ENCODE assay signal across 22 cellular contexts in the genomic region with DNA sequence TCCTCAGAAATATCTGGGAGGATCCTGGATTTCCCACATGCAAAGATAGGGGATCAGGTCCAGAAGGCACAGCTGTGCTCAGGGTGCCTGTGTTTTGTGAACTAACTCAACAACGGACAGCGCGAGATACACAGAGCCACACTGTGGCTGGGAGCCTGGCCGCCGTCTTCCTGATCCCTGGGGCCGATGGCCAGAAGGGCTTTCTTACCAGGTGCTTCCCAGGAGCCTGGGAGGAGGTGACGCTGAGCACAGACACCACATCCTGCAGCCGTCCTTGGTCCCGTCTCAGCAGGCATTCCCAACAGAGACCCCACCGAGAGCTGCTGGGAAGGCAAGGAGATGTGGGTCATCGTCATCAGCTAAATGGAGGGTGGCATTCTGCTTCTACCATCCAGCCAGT.
A peak's percentile ranks its signal among the peaks of the same experiment; 100 is the strongest.
DNase-seq lines count a peak whose midpoint lies in the region; FAIRE-seq and TF ChIP-seq lines count a peak whose summit lies in the region.
"Had no signal": no experiment of that assay in that cellular context is flagged by ENCODE, and none has a peak within 500 bp of the region (broad histone marks: within the 10 kb centered on the region; RNA-seq: fewer than 3 reads in every experiment).

No MANE protein-coding gene starts in this region.

- H2AK5ac ChIP-seq in H1 (ENCODE audit: low read depth, low read length), result 0 out of 2 replicates have a peak overlapping the region, but pooled peaks have one; percentile 9
- H2AK5ac ChIP-seq in mesendoderm (ENCODE audit: low read length), result no peak overlapping the region

- H3K4ac ChIP-seq in H1 (replicated peaks; ENCODE audit: insufficient read length, low read depth, low read length), result no peak overlapping the region
- no peak overlapping the region for H3K4ac ChIP-seq in mesendoderm (ENCODE audit: low read depth, low read length)

- no peak overlapping the region; the same call in 1 of the 2 replicates for H2BK20ac ChIP-seq in H1 (ENCODE audit: low read length)

- no peak overlapping the region for H4K5ac ChIP-seq in H1 (ENCODE audit: insufficient read length, low read depth, low read length)
- H4K5ac ChIP-seq in mesendoderm (ENCODE audit: low read length), result no peak overlapping the region

- H2BK15ac ChIP-seq in H1 (ENCODE audit: low read length), result no peak overlapping the region
- H2BK15ac ChIP-seq in mesendoderm (replicated peaks; ENCODE audit: low read depth), result no peak overlapping the region

- DNase-seq in SJCRH30 (no peak), H1 (ENCODE audit: low read depth in 1 of 2, low spot score in 2 of 2) (no peak), mesendoderm (peak; percentile 58), transverse colon (no peak), Ammon's horn (ENCODE audit: low spot score) (no peak), NCI-H187 (lab: John Stamatoyannopoulos, UW) (no peak), GF-D8 (lab: John Stamatoyannopoulos, UW) (no peak)
- DNase-seq: activated CD4-positive, CD25-positive, alpha-beta regulatory T cell treated with anti-CD3 and anti-CD28 coated beads, Interleukin-2, amount 50 U/mL, for 72 hours; activated naive CD8-positive, alpha-beta T cell treated with anti-CD3 and anti-CD28 coated beads, Interleukin-2, amount 10 ng/mL, durations not matched to agents 7 days and 5 days; BE2C; effector CD8-positive, alpha-beta T cell; GDM1; mucosa of descending colon; NCI-H1436 treated with DMSO at 0.1 percent for 48 hours; NCI-H748 treated with DMSO at 0.1 percent for 48 hours; OCI-M1; stimulated activated naive CD8-positive, alpha-beta T cell treated with anti-CD3 and anti-CD28 coated beads, Interleukin-15, Interleukin-2, amounts not matched to agents 100 U/mL and 50 U/mL, for 24 hours; T-helper 9 cell had no signal

- no peak overlapping the region for H2BK12ac ChIP-seq in H1 (ENCODE audit: low read depth, low read length)

- H3K56ac ChIP-seq in H1 (replicated peaks; ENCODE audit: insufficient read length, low read depth, low read length) (no peak overlapping the region), mesendoderm (ENCODE audit: low read length) (peak overlapping the region; percentile 43)

- TF ChIP-seq EP300 in H1 (IDR thresholded peaks at IDR 0.05; ENCODE audit: borderline replicate concordance in 1 of 2, low read depth in 2 of 2, low read length in 2 of 2) (no peak), transverse colon (IDR thresholded peaks at IDR 0.05; ENCODE audit: low read depth) (no peak)

- H2AFZ ChIP-seq in H1 (ENCODE audit: low read length), result no peak overlapping the region

- peaks cover 0 to 1% of the 10 kb centered on the region in 2 experiments for H4K20me1 ChIP-seq in H1 (replicated peaks in 1 of 2; ENCODE audit: control insufficient read depth in 1 of 2, insufficient read depth in 2 of 2, low read length in 2 of 2)

- H3K23me2 ChIP-seq in H1 (ENCODE audit: low read depth, low read length), result peaks cover 16% of the 10 kb centered on the region

- in situ Hi-C loops in transverse colon (cut with MboI; ENCODE audit: low pct_ligation_motif_present in 1 of 4, low pct_unique_long_range_greater_than_20kb in 1 of 4, low sequenced_read_pairs in 3 of 4), result no loop called here

- H3K4me2 ChIP-seq in H1 (ENCODE audit: insufficient read depth in 1 of 2, low read depth in 2 of 2, low read length in 2 of 2) (no peak overlapping the region), mesendoderm (ENCODE audit: low read length) (no peak overlapping the region)

- TF ChIP-seq CTCF in H1 (IDR thresholded peaks at IDR 0.05; ENCODE audit: control extremely low read depth in 1 of 3, insufficient read depth in 1 of 3, low read depth in 1 of 3, low read length in 3 of 3) (no peak), transverse colon (IDR thresholded peaks at IDR 0.05) (no peak)

- H3K27ac ChIP-seq in SJCRH30 (peak overlapping the region; percentile 70; the same call in 1 of the 2 replicates), H1 (ENCODE audit: low read depth, low read length) (no peak overlapping the region), mesendoderm (ENCODE audit: low read depth, low read length) (no peak overlapping the region), transverse colon (peak overlapping the region in 3 of 4 donors; percentile 23 to 45 (median 41))
- H3K27ac ChIP-seq: neutrophil, SK-N-MC had no signal

- no peak overlapping the region for H4K8ac ChIP-seq in H1 (ENCODE audit: extremely low read depth, insufficient read depth, low read length)
- no peak overlapping the region for H4K8ac ChIP-seq in mesendoderm (ENCODE audit: low read depth, low read length)

- 0 out of 2 replicates have a peak overlapping the region, but pooled peaks have one; percentile 28 for H2BK5ac ChIP-seq in H1 (ENCODE audit: low read depth, low read length)
- H2BK5ac ChIP-seq in mesendoderm (ENCODE audit: low read length), result no peak overlapping the region

- no peak for TF ChIP-seq RAD21 in H1 (IDR thresholded peaks at IDR 0.05 in 1 of 2, conservative IDR thresholded peaks at IDR 0.05 in 1 of 2; ENCODE audit: low read depth in 2 of 2, low read length in 2 of 2)

- no peak overlapping the region for H3K14ac ChIP-seq in H1 (ENCODE audit: insufficient read length)

- POLR2A ChIA-PET in H1 (lab: Charles Lee; ENCODE audit: partially characterized antibody), result no interaction called here

- H3K79me2 ChIP-seq in H1 (ENCODE audit: control insufficient read depth in 1 of 2, insufficient read depth in 2 of 2, low read length in 2 of 2) (no peaks in the 10 kb centered on the region), mesendoderm (ENCODE audit: control insufficient read depth, insufficient read depth, low read length) (no peaks in the 10 kb centered on the region)

- H3K4me3 ChIP-seq in SJCRH30, result no peak overlapping the region
- H3K4me3 ChIP-seq in H1 (ENCODE audit: extremely low read depth in 1 of 4, insufficient read depth in 2 of 4, low read depth in 3 of 4, low read length in 4 of 4), result no peak overlapping the region
- no peak overlapping the region for H3K4me3 ChIP-seq in mesendoderm (ENCODE audit: low read length)
- H3K4me3 ChIP-seq in transverse colon, result no peak overlapping the region
- H3K4me3 ChIP-seq: cardiac muscle cell, GM12878, mucosa of descending colon, SK-N-MC had no signal

- intact Hi-C loops in transverse colon (cut with DNase I; ENCODE audit: low total_unique reads), result no loop called here

- H3K18ac ChIP-seq in H1 (ENCODE audit: extremely low read depth, low read length), result no peak overlapping the region
- H3K18ac ChIP-seq in mesendoderm (ENCODE audit: low read length), result no peak overlapping the region

- no peaks in the 10 kb centered on the region for H3K36me3 ChIP-seq in SJCRH30
- no peaks in the 10 kb centered on the region for H3K36me3 ChIP-seq in H1 (ENCODE audit: control insufficient read depth in 2 of 4, insufficient read depth in 4 of 4, low read length in 3 of 4)
- H3K36me3 ChIP-seq in mesendoderm (ENCODE audit: control insufficient read depth, insufficient read depth, low read length), result no peaks in the 10 kb centered on the region
- H3K36me3 ChIP-seq in transverse colon, result no peaks in the 10 kb centered on the region
- H3K36me3 ChIP-seq: BE2C, cardiac muscle cell, neutrophil had no signal

- WGBS in H1 (ENCODE audit: extremely low coverage in 1 of 2, insufficient coverage in 1 of 2, insufficient read length in 1 of 2, insufficient replicate concordance in 2 of 2, low coverage in 1 of 2, low lambda C conversion rate in 2 of 2, missing lambda C conversion rate in 1 of 2), 2 experiments, result 83% methylated on average over 11 of the region's 11 CpGs; no CpG with 5 or more reads in 1 of the 2 experiments
- WGBS in mesendoderm (ENCODE audit: extremely low coverage, insufficient coverage, low lambda C conversion rate), result no CpG with 5 or more reads among the region's 11 CpGs
- WGBS in transverse colon (ENCODE audit: low coverage in 1 of 2), 2 donors, result 86% methylated on average over 11 of the region's 11 CpGs; no CpG with 5 or more reads in 1 of the 2 donors

- H3K4me1 ChIP-seq in SJCRH30 (peaks cover 24% of the 10 kb centered on the region), H1 (replicated peaks in 1 of 4; ENCODE audit: control insufficient read depth in 3 of 4, insufficient read depth in 4 of 4, low read length in 3 of 4) (peaks cover 0 to 18% (median 9%) of the 10 kb centered on the region in 4 experiments; a peak in 5 of 7 replicates), mesendoderm (ENCODE audit: control insufficient read depth, low read depth, low read length) (peaks cover 13% of the 10 kb centered on the region), transverse colon (peaks cover 0 to 37% (median 26%) of the 10 kb centered on the region in 4 donors)
- H3K4me1 ChIP-seq: BE2C had no signal

- no peak overlapping the region for H2BK120ac ChIP-seq in H1 (replicated peaks; ENCODE audit: low read depth, low read length)
- H2BK120ac ChIP-seq in mesendoderm (ENCODE audit: low read depth, low read length), result no peak overlapping the region

- H4K91ac ChIP-seq in H1 (replicated peaks; ENCODE audit: insufficient read length, low read length), result no peak overlapping the region

- TF ChIP-seq POLR2A in H1 (IDR thresholded peaks at IDR 0.05; ENCODE audit: control extremely low read depth in 1 of 2, low read depth in 2 of 2, low read length in 2 of 2), result no peak
- no peak for TF ChIP-seq POLR2A in transverse colon (IDR thresholded peaks at IDR 0.05)

- H3K79me1 ChIP-seq in H1 (ENCODE audit: low read depth, low read length), result no peaks in the 10 kb centered on the region; the same call in 1 of the 2 replicates
- H3K79me1 ChIP-seq in mesendoderm (ENCODE audit: low read length), result no peaks in the 10 kb centered on the region

- no peak overlapping the region for H3K23ac ChIP-seq in H1 (ENCODE audit: insufficient read length)
- no peak overlapping the region for H3K23ac ChIP-seq in mesendoderm (ENCODE audit: low read length)

- CTCF ChIA-PET in H1 (lab: Charles Lee; ENCODE audit: partially characterized antibody), result interaction anchor here (1.2 kb wide), 1 partner anchor 36 kb away, joined by 4 read pairs; no protein-coding TSS in a partner anchor

- H3K9me3 ChIP-seq in SJCRH30 (replicated peaks) (no peaks in the 10 kb centered on the region), H1 (ENCODE audit: insufficient read depth in 2 of 2, low read depth in 1 of 2, low read length in 1 of 2) (no peaks in the 10 kb centered on the region; a peak in 1 of 4 replicates), transverse colon (no peaks in the 10 kb centered on the region)
- H3K9me3 ChIP-seq: BE2C, mucosa of descending colon, neutrophil had no signal

- no peak for FAIRE-seq in H1 (lab: Jason Lieb, UNC)
- FAIRE-seq: GM12878 had no signal

- 0 out of 2 replicates have a peak, but pooled peaks cover 2% of the 10 kb centered on the region for H3K27me3 ChIP-seq in SJCRH30
- H3K27me3 ChIP-seq in H1 (replicated peaks in 1 of 4; ENCODE audit: control insufficient read depth in 3 of 4, extremely low read depth in 1 of 4, insufficient read depth in 3 of 4, low read length in 3 of 4), result peaks cover 0 to 16% (median 7%) of the 10 kb centered on the region in 4 experiments; a peak in 4 of 7 replicates
- peaks cover 4% of the 10 kb centered on the region for H3K27me3 ChIP-seq in mesendoderm (ENCODE audit: insufficient read depth, low read length, poor library complexity)
- peaks cover 18% of the 10 kb centered on the region for H3K27me3 ChIP-seq in transverse colon
- H3K27me3 ChIP-seq: cardiac muscle cell had no signal

- H3K9ac ChIP-seq in H1 (replicated peaks in 1 of 4; ENCODE audit: extremely low read depth in 1 of 4, low read depth in 3 of 4, low read length in 3 of 4), result no peak overlapping the region
- H3K9ac ChIP-seq in mesendoderm (ENCODE audit: low read length), result no peak overlapping the region

TF ChIP-seq in H1, 55 proteins besides CTCF, POLR2A, EP300 and RAD21 (continues in another document):
- no peak for TF ChIP-seq KDM4A (IDR thresholded peaks at IDR 0.05; ENCODE audit: low read depth, low read length, severe bottlenecking)

Comparison
In these comparisons a context has a peak if more than half of its experiments do, and no peak if none do; other contexts are left out.
1. H3K27ac ChIP-seq: peak in SJCRH30 (single experiment) and transverse colon (3 of 4); none in H1 (single experiment) and mesendoderm (single experiment).